20 cellular contexts compared by ENCODE assay signal in the genomic region with DNA sequence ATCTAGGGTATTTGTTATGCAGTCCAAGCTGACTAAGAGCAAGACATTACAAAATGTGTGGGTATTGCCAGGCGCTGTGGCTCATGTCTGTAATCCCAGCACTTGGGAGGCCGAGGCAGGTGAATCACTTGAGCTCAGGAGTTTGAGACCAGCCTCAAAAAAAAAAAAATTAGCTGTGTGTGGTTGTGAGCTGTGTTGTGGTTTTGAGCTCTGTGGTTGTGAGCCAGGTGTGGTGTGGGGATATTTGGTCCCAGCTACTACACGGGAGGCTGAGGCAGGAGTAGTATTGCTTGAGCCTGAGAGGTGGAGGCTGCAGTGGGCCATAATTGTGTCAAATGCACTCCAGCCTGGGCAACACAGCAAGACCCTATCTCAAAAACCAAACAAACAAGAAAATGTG. TPM values are rescaled to one million over a fixed set of nuclear protein-coding genes. Genes with fewer than 3 reads are reported as not detected.
DNase-seq lines count a peak whose midpoint lies in the region; TF ChIP-seq lines count a peak whose summit lies in the region.
"Had no signal": no experiment of that assay in that cellular context is flagged by ENCODE, and none has a peak within 500 bp of the region (broad histone marks: within the 10 kb centered on the region; RNA-seq: fewer than 3 reads in every experiment).

No MANE protein-coding gene starts in this region.

- H3K36me3 Mint-ChIP-seq in activated CD4-positive, alpha-beta memory T cell treated with anti-CD3 and anti-CD28 coated beads for 36 hours = no peaks in the 10 kb centered on the region
- H3K36me3 Mint-ChIP-seq: CD4-positive, CD25-positive, alpha-beta regulatory T cell had no signal

- H3K4me3 Mint-ChIP-seq in activated CD4-positive, alpha-beta memory T cell treated with anti-CD3 and anti-CD28 coated beads for 36 hours = peak overlapping the region; percentile 13
- H3K4me3 Mint-ChIP-seq: CD4-positive, CD25-positive, alpha-beta regulatory T cell; T-helper 1 cell treated with Interleukin-12 subunit alpha and Interleukin-12 subunit beta and Interleukin-4 antibody, amounts not matched to agents 30 μg/mL and 1 μg/mL, for 36 hours had no signal

- intact Hi-C loops in activated CD4-positive, alpha-beta memory T cell treated with anti-CD3 and anti-CD28 coated beads for 36 hours (cut with micrococcal nuclease) = loop anchor here (5.0 kb wide), 2 partner anchors 34 to 189 kb away; partner anchors contain the start of gene ATG4D

- H3K4me1 ChIP-seq in HEK293 (ENCODE audit: control insufficient read depth, insufficient read depth, low read length) = no peaks in the 10 kb centered on the region
- H3K4me1 ChIP-seq: psoas muscle had no signal

- no peaks in the 10 kb centered on the region for H3K9me3 ChIP-seq in HEK293 (ENCODE audit: control insufficient read depth, insufficient read depth, low read depth, low read length)
- H3K9me3 ChIP-seq: esophagus squamous epithelium, psoas muscle, uterus had no signal

- POLR2A ChIA-PET in HEK293 (lab: Yijun Ruan, JAX) = no interaction called here
- POLR2A ChIA-PET in activated CD4-positive, alpha-beta memory T cell treated with anti-CD3 and anti-CD28 coated beads for 36 hours (lab: Charles Lee) = interaction anchor here (1.5 to 1.9 kb wide), 2 partner anchors 35 to 83 kb away, joined by 3 to 4 read pairs; partner anchors contain the start of gene ATG4D

- no peaks in the 10 kb centered on the region for H3K36me3 ChIP-seq in HEK293 (ENCODE audit: control insufficient read depth in 2 of 2, insufficient read depth in 1 of 2, low read length in 2 of 2)
- H3K36me3 ChIP-seq: uterus had no signal

- TF ChIP-seq CTCF in HEK293 (tag by site-specific recombination; IDR thresholded peaks at IDR 0.05) (no peak), epithelial cell of esophagus (IDR thresholded peaks at IDR 0.05; ENCODE audit: insufficient read depth, low read depth, low read length, missing control alignments) (no peak)

- H3K9me3 Mint-ChIP-seq in activated CD4-positive, alpha-beta memory T cell treated with anti-CD3 and anti-CD28 coated beads for 36 hours = no peaks in the 10 kb centered on the region
- H3K9me3 Mint-ChIP-seq: T-helper 1 cell treated with Interleukin-12 subunit alpha and Interleukin-12 subunit beta and Interleukin-4 antibody, amounts not matched to agents 30 μg/mL and 1 μg/mL, for 36 hours had no signal

- no peak overlapping the region for H3K4me3 ChIP-seq in HEK293 (ENCODE audit: low read depth, low read length)
- H3K4me3 ChIP-seq in epithelial cell of esophagus (ENCODE audit: low read length) = no peak overlapping the region
- H3K4me3 ChIP-seq: esophagus squamous epithelium, psoas muscle, uterus had no signal

- peak; percentile 46 for DNase-seq in NK-92 treated with Interleukin-12 subunit alpha and Interleukin-12 subunit beta, amount 100 ng/mL, for 24 hours (lab: John Stamatoyannopoulos, UW)
- DNase-seq in NK-92 (lab: John Stamatoyannopoulos, UW; ENCODE audit: unreplicated experiment) (no peak), epithelial cell of esophagus (ENCODE audit: low read depth) (peak; percentile 81), NCI-H1930 (lab: John Stamatoyannopoulos, UW) (no peak), AG08395 (ENCODE audit: low spot score) (no peak), middle frontal gyrus (ENCODE audit: extremely low spot score, low spot score) (no peak)
- DNase-seq in activated CD4-positive, alpha-beta memory T cell treated with anti-CD3 and anti-CD28 coated beads for 36 hours = peak; percentile 73
- DNase-seq: 8988T; anterior cingulate cortex; CD4-positive, CD25-positive, alpha-beta regulatory T cell; esophagus squamous epithelium; hippocampal formation; Kasumi-1; left cardiac atrium; NCI-H2081 treated with DMSO at 0.1 percent for 48 hours; NCI-H748 treated with DMSO at 0.1 percent for 48 hours; psoas muscle; uterus had no signal

- peak overlapping the region; percentile 14 for H3K27ac Mint-ChIP-seq in activated CD4-positive, alpha-beta memory T cell treated with anti-CD3 and anti-CD28 coated beads for 36 hours
- H3K27ac Mint-ChIP-seq: T-helper 1 cell treated with Interleukin-12 subunit alpha and Interleukin-12 subunit beta and Interleukin-4 antibody, amounts not matched to agents 30 μg/mL and 1 μg/mL, for 36 hours had no signal

- H3K4me1 Mint-ChIP-seq in activated CD4-positive, alpha-beta memory T cell treated with anti-CD3 and anti-CD28 coated beads for 36 hours (ENCODE audit: low read depth) = peaks cover 14% of the 10 kb centered on the region

- H3K27ac ChIP-seq in HEK293 (ENCODE audit: extremely low read depth, low read depth, low read length) = no peak overlapping the region
- H3K27ac ChIP-seq: esophagus squamous epithelium, psoas muscle, uterus had no signal

- peaks cover 10% of the 10 kb centered on the region for H3K27me3 Mint-ChIP-seq in activated CD4-positive, alpha-beta memory T cell treated with anti-CD3 and anti-CD28 coated beads for 36 hours

- CTCF ChIA-PET in HEK293 (lab: Yijun Ruan, JAX) = interaction anchor here (0.7 to 2.8 kb wide), 11 partner anchors 9 to 80 kb away, joined by 3 to 18 read pairs (median 3); partner anchors contain the start of gene S1PR5
- CTCF ChIA-PET in activated CD4-positive, alpha-beta memory T cell treated with anti-CD3 and anti-CD28 coated beads for 36 hours (lab: Charles Lee) = interaction anchor here (0.6 to 3.0 kb wide), 12 partner anchors 8 to 191 kb away, joined by 3 to 21 read pairs (median 4); partner anchors contain the start of gene S1PR5

TF ChIP-seq in HEK293, 187 proteins besides CTCF, POLR2A, EP300 and RAD21:
- TF ChIP-seq KLF9 (tag by site-specific recombination; IDR thresholded peaks at IDR 0.05; ENCODE audit: low read depth) = no peak
- TF ChIP-seq ZNF747 (tag by site-specific recombination; IDR thresholded peaks at IDR 0.05) = no peak
- TF ChIP-seq EGR2 (tag by site-specific recombination; IDR thresholded peaks at IDR 0.05; ENCODE audit: low read depth) = no peak
- no peak for TF ChIP-seq ZNF266 (tag by site-specific recombination; IDR thresholded peaks at IDR 0.05; ENCODE audit: low read depth)
- TF ChIP-seq ZNF121 (tag by site-specific recombination; IDR thresholded peaks at IDR 0.05) = peak; percentile 92

RNA-seq across cellular contexts. Expression of gene KEAP1, which starts 5.6 kb away (rescaled TPM):
- 10 to 100 TPM; 68.0 to 71.0 TPM for total RNA-seq in activated CD4-positive, alpha-beta memory T cell treated with anti-CD3 and anti-CD28 coated beads for 36 hours

RNA-seq across cellular contexts. Expression of gene S1PR5, which starts 8.5 kb away (rescaled TPM):
- total RNA-seq in activated CD4-positive, alpha-beta memory T cell treated with anti-CD3 and anti-CD28 coated beads for 36 hours = under 1 TPM; 0.12 to 0.40 TPM
- total RNA-seq: CD4-positive, CD25-positive, alpha-beta regulatory T cell had no signal

RNA-seq across cellular contexts. Expression of gene ATG4D, which starts 35.0 kb away (rescaled TPM):
- total RNA-seq in activated CD4-positive, alpha-beta memory T cell treated with anti-CD3 and anti-CD28 coated beads for 36 hours = 10 to 100 TPM; 23.8 to 26.7 TPM

RNA-seq across cellular contexts. Expression of gene KRI1, which starts 57.1 kb away (rescaled TPM):
- 10 to 100 TPM; 46.2 to 52.3 TPM for total RNA-seq in activated CD4-positive, alpha-beta memory T cell treated with anti-CD3 and anti-CD28 coated beads for 36 hours

Comparison
In these comparisons a context has a peak if more than half of its experiments do, and no peak if none do; other contexts are left out.
1. DNase-seq: peak in NK-92 treated with Interleukin-12 subunit alpha and Interleukin-12 subunit beta, amount 100 ng/mL, for 24 hours (single experiment), activated CD4-positive, alpha-beta memory T cell treated with anti-CD3 and anti-CD28 coated beads for 36 hours (single experiment) and epithelial cell of esophagus (single experiment); none in NK-92 (single experiment), NCI-H1930 (0 of 2), AG08395 (single experiment) and middle frontal gyrus (single experiment).